In the genomic region with DNA sequence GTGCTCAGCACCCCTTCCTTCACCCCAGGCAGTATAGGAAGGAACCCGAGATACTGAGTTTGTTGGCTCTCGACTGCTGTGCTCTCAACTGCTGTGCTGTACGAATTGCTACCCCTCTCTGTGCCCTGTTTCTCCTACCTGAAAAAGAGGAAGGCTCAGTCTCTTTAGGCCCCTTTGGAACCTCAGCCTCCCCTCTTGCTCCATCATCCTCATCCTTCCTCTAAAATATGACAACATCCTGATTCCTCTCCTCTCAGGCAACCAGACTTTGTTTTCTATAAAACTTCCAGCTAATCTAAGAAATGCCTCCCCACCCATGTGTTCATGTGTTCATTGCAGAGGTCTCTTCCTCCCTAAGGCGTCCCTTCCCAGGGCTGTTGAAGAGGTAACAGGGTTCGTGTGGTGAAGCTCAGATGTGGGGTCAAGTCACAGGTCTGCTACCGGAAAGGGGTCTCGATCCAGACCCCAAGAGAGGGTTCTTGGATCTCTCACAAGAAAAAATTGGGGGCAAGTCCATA, we compare ENCODE assay signal across 16 cellular contexts. TPM values are rescaled to one million over a fixed set of nuclear protein-coding genes. Genes with fewer than 3 reads are reported as not detected.
DNase-seq lines count a peak whose midpoint lies in the region; ATAC-seq and TF ChIP-seq lines count a peak whose summit lies in the region.
"Had no signal": no experiment of that assay in that cellular context is flagged by ENCODE, and none has a peak within 500 bp of the region (broad histone marks: within the 10 kb centered on the region; RNA-seq: fewer than 3 reads in every experiment).

No MANE protein-coding gene starts in this region.

- H3F3A ChIP-seq in SK-N-SH (replicated peaks; ENCODE audit: insufficient read depth) (no peaks in the 10 kb centered on the region), smooth muscle cell (ENCODE audit: low read depth) (no peaks in the 10 kb centered on the region)

- 79% methylated on average over 7 of the region's 7 CpGs for WGBS in SK-N-SH (ENCODE audit: low lambda C conversion rate)
- WGBS in smooth muscle cell (ENCODE audit: low lambda C conversion rate), result 97% methylated on average over 7 of the region's 7 CpGs

- H3K9me3 ChIP-seq in SK-N-SH (no peaks in the 10 kb centered on the region), smooth muscle cell (replicated peaks; ENCODE audit: low read depth) (no peaks in the 10 kb centered on the region), Caco-2 (no peaks in the 10 kb centered on the region)
- H3K9me3 ChIP-seq in BLaER1 treated with 17β-estradiol and CSF1 and Interleukin-3, amounts not matched to agents 10 nM and 100 nM (replicated peaks in 1 of 11), result no peaks in the 10 kb centered on the region
- H3K9me3 ChIP-seq: right atrium auricular region, transverse colon had no signal

- DNase-seq in SK-N-SH (peak; percentile 3), iPS-NIHi11 (ENCODE audit: low spot score) (peak; percentile 0), putamen (ENCODE audit: low spot score) (no peak), smooth muscle cell (lab: John Stamatoyannopoulos, UW; ENCODE audit: unreplicated experiment) (no peak), Caco-2 (no peak)
- DNase-seq in activated CD4-positive, alpha-beta memory T cell treated with anti-CD3 and anti-CD28 coated beads for 36 hours, result no peak
- DNase-seq: activated gamma-delta T cell, C1 segment of cervical spinal cord, glutamatergic neuron, NCI-H1092 treated with DMSO at 0.1 percent for 48 hours, NCI-H510A, transverse colon had no signal

- H3K27ac Mint-ChIP-seq in activated CD4-positive, alpha-beta memory T cell treated with anti-CD3 and anti-CD28 coated beads for 36 hours, result peak overlapping the region; percentile 77
- no peak overlapping the region for H3K27ac Mint-ChIP-seq in Caco-2 (ENCODE audit: unreplicated experiment)
- H3K27ac Mint-ChIP-seq: GM23338 had no signal

- BruUV-seq in Caco-2 (replicated peaks; lab: Mats Ljungman, UMichigan), result no TSS peak

- intact Hi-C loops in activated CD4-positive, alpha-beta memory T cell treated with anti-CD3 and anti-CD28 coated beads for 36 hours (cut with micrococcal nuclease), result loop anchor here (2.0 kb wide), 2 partner anchors 35 to 337 kb away; partner anchors contain the start of gene CD82
- intact Hi-C loops in Caco-2 (cut with micrococcal nuclease; ENCODE audit: unreplicated experiment), result no loop called here

- TF ChIP-seq EP300 in SK-N-SH (IDR thresholded peaks at IDR 0.05; ENCODE audit: borderline replicate concordance in 1 of 2, low read depth in 1 of 2, low read length in 1 of 2), result no peak

- CTCF ChIA-PET in SK-N-SH (lab: Yijun Ruan, JAX) (interaction anchor here (0.7 to 2.0 kb wide), 2 partner anchors 48 to 244 kb away, joined by 3 to 6 read pairs; no protein-coding TSS in a partner anchor), Caco-2 (lab: Charles Lee) (no interaction called here)
- CTCF ChIA-PET in activated CD4-positive, alpha-beta memory T cell treated with anti-CD3 and anti-CD28 coated beads for 36 hours (lab: Charles Lee), result no interaction called here

- H4K20me1 ChIP-seq in SK-N-SH (ENCODE audit: insufficient read depth) (no peaks in the 10 kb centered on the region), smooth muscle cell (ENCODE audit: low read depth) (no peaks in the 10 kb centered on the region)
- H4K20me1 ChIP-seq in BLaER1 treated with 17β-estradiol and CSF1 and Interleukin-3, amounts not matched to agents 10 nM and 100 nM, result no peaks in the 10 kb centered on the region

- no peak for TF ChIP-seq RAD21 in SK-N-SH (IDR thresholded peaks at IDR 0.05; ENCODE audit: low read length)

- H3K27me3 ChIP-seq in SK-N-SH (ENCODE audit: insufficient read depth) (no peaks in the 10 kb centered on the region), smooth muscle cell (ENCODE audit: low read depth) (peaks cover 10% of the 10 kb centered on the region), Caco-2 (replicated peaks; ENCODE audit: control insufficient read depth, insufficient read depth, low read length) (no peaks in the 10 kb centered on the region)
- H3K27me3 ChIP-seq in BLaER1 treated with 17β-estradiol and CSF1 and Interleukin-3, amounts not matched to agents 10 nM and 100 nM, result no peaks in the 10 kb centered on the region
- H3K27me3 ChIP-seq: right atrium auricular region had no signal

- peaks cover 44% of the 10 kb centered on the region for H3K4me1 Mint-ChIP-seq in activated CD4-positive, alpha-beta memory T cell treated with anti-CD3 and anti-CD28 coated beads for 36 hours (ENCODE audit: low read depth)
- H3K4me1 Mint-ChIP-seq in Caco-2 (ENCODE audit: low read depth, unreplicated experiment), result no peaks in the 10 kb centered on the region

- peaks cover 7% of the 10 kb centered on the region for H3K27me3 Mint-ChIP-seq in activated CD4-positive, alpha-beta memory T cell treated with anti-CD3 and anti-CD28 coated beads for 36 hours
- H3K27me3 Mint-ChIP-seq in Caco-2 (ENCODE audit: insufficient read depth, unreplicated experiment), result peaks cover 3% of the 10 kb centered on the region

- H3K36me3 Mint-ChIP-seq in activated CD4-positive, alpha-beta memory T cell treated with anti-CD3 and anti-CD28 coated beads for 36 hours, result no peaks in the 10 kb centered on the region
- H3K36me3 Mint-ChIP-seq in Caco-2 (ENCODE audit: insufficient read depth, unreplicated experiment), result no peaks in the 10 kb centered on the region

- H3K9ac ChIP-seq in SK-N-SH, result no peak overlapping the region
- peak overlapping the region in 2 of 11 experiments; percentile 62 to 71; a peak in 5 of 22 replicates for H3K9ac ChIP-seq in BLaER1 treated with 17β-estradiol and CSF1 and Interleukin-3, amounts not matched to agents 10 nM and 100 nM
- no peak overlapping the region for H3K9ac ChIP-seq in smooth muscle cell (ENCODE audit: low read depth)

- H3K27ac ChIP-seq in SK-N-SH (ENCODE audit: low read depth in 2 of 2, low read length in 1 of 2), result no peak overlapping the region
- H3K27ac ChIP-seq in BLaER1 treated with 17β-estradiol and CSF1 and Interleukin-3, amounts not matched to agents 10 nM and 100 nM, result peak overlapping the region in 9 of 11 experiments; percentile 14 to 79 (median 62); a peak in 17 of 22 replicates
- H3K27ac ChIP-seq in smooth muscle cell (ENCODE audit: low read depth), result no peak overlapping the region
- H3K27ac ChIP-seq: right atrium auricular region, transverse colon had no signal

- H3K4me3 ChIP-seq in SK-N-SH (ENCODE audit: low read depth in 2 of 2, low read length in 1 of 2), result no peak overlapping the region
- peak overlapping the region in 2 of 10 experiments; percentile 4 to 15; a peak in 2 of 20 replicates for H3K4me3 ChIP-seq in BLaER1 treated with 17β-estradiol and CSF1 and Interleukin-3, amounts not matched to agents 10 nM and 100 nM
- H3K4me3 ChIP-seq in smooth muscle cell, result no peak overlapping the region
- no peak overlapping the region for H3K4me3 ChIP-seq in Caco-2 (ENCODE audit: low read depth, low read length)
- H3K4me3 ChIP-seq: GM23338, right atrium auricular region, transverse colon had no signal

- TF ChIP-seq CTCF in SK-N-SH (IDR thresholded peaks at IDR 0.05), result no peak
- TF ChIP-seq CTCF in smooth muscle cell (IDR thresholded peaks at IDR 0.05; ENCODE audit: borderline replicate concordance, insufficient read depth, poor library complexity, severe bottlenecking), result no peak
- TF ChIP-seq CTCF in Caco-2 (IDR thresholded peaks at IDR 0.05; ENCODE audit: insufficient read depth in 1 of 2, low read depth in 1 of 2, low read length in 1 of 2, severe bottlenecking in 1 of 2, unreplicated experiment in 1 of 2), result no peak

- H3K4me2 ChIP-seq in SK-N-SH (0 out of 2 replicates have a peak overlapping the region, but pooled peaks have one; percentile 41), smooth muscle cell (no peak overlapping the region)
- H3K4me2 ChIP-seq in BLaER1 treated with 17β-estradiol and CSF1 and Interleukin-3, amounts not matched to agents 10 nM and 100 nM, result peak overlapping the region in 10 of 11 experiments; percentile 22 to 89 (median 75); a peak in 18 of 22 replicates
- H3K4me2 ChIP-seq: GM23338 had no signal

- no peaks in the 10 kb centered on the region; a peak in 1 of 4 replicates for H3K4me1 ChIP-seq in SK-N-SH (ENCODE audit: control insufficient read depth in 1 of 2, insufficient read depth in 2 of 2, low read depth in 1 of 2, low read length in 1 of 2)
- peaks cover 23 to 84% (median 79%) of the 10 kb centered on the region in 10 experiments for H3K4me1 ChIP-seq in BLaER1 treated with 17β-estradiol and CSF1 and Interleukin-3, amounts not matched to agents 10 nM and 100 nM
- H3K4me1 ChIP-seq in smooth muscle cell (ENCODE audit: low read depth), result peaks cover 4% of the 10 kb centered on the region
- H3K4me1 ChIP-seq in Caco-2, result 0 out of 2 replicates have a peak, but pooled peaks cover 5% of the 10 kb centered on the region
- H3K4me1 ChIP-seq: right atrium auricular region, transverse colon had no signal

- H3K36me3 ChIP-seq in SK-N-SH (replicated peaks in 1 of 2; ENCODE audit: control insufficient read depth in 1 of 2, insufficient read depth in 2 of 2, low read length in 1 of 2), result no peaks in the 10 kb centered on the region
- H3K36me3 ChIP-seq in BLaER1 treated with 17β-estradiol and CSF1 and Interleukin-3, amounts not matched to agents 10 nM and 100 nM, result no peaks in the 10 kb centered on the region
- H3K36me3 ChIP-seq in smooth muscle cell (ENCODE audit: low read depth), result no peaks in the 10 kb centered on the region
- H3K36me3 ChIP-seq in Caco-2 (ENCODE audit: control insufficient read depth, insufficient read depth, low read length), result no peaks in the 10 kb centered on the region
- H3K36me3 ChIP-seq: right atrium auricular region, transverse colon had no signal

- H3K79me2 ChIP-seq in SK-N-SH (ENCODE audit: insufficient read depth), result no peaks in the 10 kb centered on the region
- no peaks in the 10 kb centered on the region for H3K79me2 ChIP-seq in smooth muscle cell (ENCODE audit: low read depth)

- POLR2A ChIA-PET in SK-N-SH (lab: Yijun Ruan, JAX), result no interaction called here
- POLR2A ChIA-PET in activated CD4-positive, alpha-beta memory T cell treated with anti-CD3 and anti-CD28 coated beads for 36 hours (lab: Charles Lee), result interaction anchor here (1.3 kb wide), 1 partner anchor 36 kb away, joined by 3 read pairs; the partner anchor contains the start of gene CD82
- POLR2A ChIA-PET in Caco-2 (lab: Charles Lee), result no interaction called here

- H3K9me2 ChIP-seq in SK-N-SH, result no peaks in the 10 kb centered on the region

- no peak for ATAC-seq in SK-N-SH treated with all-trans-retinoic acid at 6 μM for 48 hours
- ATAC-seq: GM23338 had no signal

- no peak overlapping the region for H3K4me3 Mint-ChIP-seq in activated CD4-positive, alpha-beta memory T cell treated with anti-CD3 and anti-CD28 coated beads for 36 hours
- H3K4me3 Mint-ChIP-seq in Caco-2 (ENCODE audit: unreplicated experiment), result no peak overlapping the region
- H3K4me3 Mint-ChIP-seq: GM23338 had no signal

- H3K9me3 Mint-ChIP-seq in activated CD4-positive, alpha-beta memory T cell treated with anti-CD3 and anti-CD28 coated beads for 36 hours, result no peaks in the 10 kb centered on the region
- H3K9me3 Mint-ChIP-seq in Caco-2 (ENCODE audit: unreplicated experiment), result no peaks in the 10 kb centered on the region
- H3K9me3 Mint-ChIP-seq: GM23338 had no signal

- H2AFZ ChIP-seq in SK-N-SH (ENCODE audit: low read depth) (no peak overlapping the region), smooth muscle cell (ENCODE audit: low read depth) (no peak overlapping the region)
- H2AFZ ChIP-seq: GM23338 had no signal

RNA-seq across cellular contexts. Expression of gene CD82, which starts 35.5 kb away (rescaled TPM):
- polyA plus RNA-seq in SK-N-SH (2012; rRNA removed) (35.6 and 39.2 TPM in 2 replicates), smooth muscle cell (252 and 270 TPM in 2 replicates)
- polyA plus RNA-seq in SK-N-SH (2012; cell fraction: cytosol; rRNA removed), result 17.9 and 24.9 TPM in 2 replicates
- 12.5 and 16.5 TPM in 2 replicates for polyA plus RNA-seq in SK-N-SH (2012; cell fraction: nucleus; rRNA removed)
- total RNA-seq in activated CD4-positive, alpha-beta memory T cell treated with anti-CD3 and anti-CD28 coated beads for 36 hours, result 100 to 1,000 TPM; 243 to 277 TPM
- total RNA-seq in smooth muscle cell (43.8 and 58.6 TPM in 2 replicates), Caco-2 (2022) (3.7 and 4.3 TPM in 2 replicates)

Comparison
In these comparisons a context has a peak if more than half of its experiments do, and no peak if none do; other contexts are left out.
1. DNase-seq: peak in SK-N-SH (single experiment) and iPS-NIHi11 (single experiment); none in activated CD4-positive, alpha-beta memory T cell treated with anti-CD3 and anti-CD28 coated beads for 36 hours (single experiment), putamen (single experiment), smooth muscle cell (single experiment) and Caco-2 (0 of 2).
2. H3K27ac ChIP-seq: peak in BLaER1 treated with 17β-estradiol and CSF1 and Interleukin-3, amounts not matched to agents 10 nM and 100 nM (9 of 11); none in SK-N-SH (0 of 2) and smooth muscle cell (single experiment).